In genomic region chr5:72452515-72453259, GRCh38 we compare ENCODE assay signal across 8 cellular contexts. TPM values are rescaled to one million over a fixed set of nuclear protein-coding genes. Genes with fewer than 3 reads are reported as not detected.
A peak's percentile ranks its signal among the peaks of the same experiment; 100 is the strongest.
DNase-seq lines count a peak whose midpoint lies in the region; ATAC-seq and TF ChIP-seq lines count a peak whose summit lies in the region.

No MANE protein-coding gene starts in this region.

- H3K27ac Mint-ChIP-seq in effector memory CD8-positive, alpha-beta T cell = no peak overlapping the region

- H3K4me3 ChIP-seq in HFF-Myc (replicated peaks; ENCODE audit: low read depth, low read length) = no peak overlapping the region

- DNase-seq in HFF-Myc (ENCODE audit: extremely low read depth, low read depth) (peak; percentile 59), astrocyte of the hippocampus (ENCODE audit: low read depth, low spot score) (peak; percentile 85), iPS-NIHi7 (ENCODE audit: extremely low spot score) (peak; percentile 50), stromal cell of bone marrow (ENCODE audit: low read depth) (peak; percentile 95), superior temporal gyrus (ENCODE audit: extremely low spot score) (no peak), occipital lobe (lab: John Stamatoyannopoulos, UW) (no peak), SK-N-DZ (ENCODE audit: low spot score) (no peak)
- DNase-seq in effector memory CD8-positive, alpha-beta T cell = no peak

- no peak for ATAC-seq in effector memory CD8-positive, alpha-beta T cell (replicated peaks)

- no peaks in the 10 kb centered on the region for H3K9me3 Mint-ChIP-seq in effector memory CD8-positive, alpha-beta T cell

- no peak for TF ChIP-seq CTCF in HFF-Myc (IDR thresholded peaks at IDR 0.05; ENCODE audit: low read depth, low read length, missing control alignments)

- peaks cover 12 to 18% of the 10 kb centered on the region in 2 donors for H3K27me3 Mint-ChIP-seq in effector memory CD8-positive, alpha-beta T cell

- no peaks in the 10 kb centered on the region for H3K4me1 Mint-ChIP-seq in effector memory CD8-positive, alpha-beta T cell (ENCODE audit: low read depth in 2 of 2)

- no peaks in the 10 kb centered on the region for H3K36me3 Mint-ChIP-seq in effector memory CD8-positive, alpha-beta T cell (ENCODE audit: insufficient read depth)

- no peak overlapping the region for H3K4me3 Mint-ChIP-seq in effector memory CD8-positive, alpha-beta T cell

RNA-seq across cellular contexts. Expression of gene ZNF366, which starts 54.5 kb away (rescaled TPM):
- 0.94 TPM for total RNA-seq in occipital lobe
- not detected in 2 replicates for polyA plus RNA-seq in SK-N-DZ (2014; cell fraction: cytosol; rRNA removed)
- polyA plus RNA-seq in SK-N-DZ (2014; cell fraction: nucleus; rRNA removed) = 0.06 TPM in 1 of 2 replicates, not detected in the other

Comparison
In these comparisons a context has a peak if more than half of its experiments do, and no peak if none do; other contexts are left out.
1. DNase-seq: peak in HFF-Myc (single experiment), astrocyte of the hippocampus (single experiment), iPS-NIHi7 (single experiment) and stromal cell of bone marrow (single experiment); none in superior temporal gyrus (single experiment), effector memory CD8-positive, alpha-beta T cell (0 of 3), occipital lobe (single experiment) and SK-N-DZ (single experiment).